In genomic region chr3:16568115-16568514, GRCh38 we compare ENCODE assay signal across 36 cellular contexts. TPM values are rescaled to one million over a fixed set of nuclear protein-coding genes. Genes with fewer than 3 reads are reported as not detected.
"Had no signal": no experiment of that assay in that cellular context is flagged by ENCODE, and none has a peak within 500 bp of the region (broad histone marks: within the 10 kb centered on the region; RNA-seq: fewer than 3 reads in every experiment).

No MANE protein-coding gene starts in this region.

- H3K27me3 ChIP-seq: MG63 had no signal

- H3K36me3 ChIP-seq: MG63 had no signal

- H3K4me3 ChIP-seq: MG63 had no signal

- H3K27ac ChIP-seq: KMS-11 had no signal

- H3K4me2 ChIP-seq: KMS-11 had no signal

- H3K9me3 ChIP-seq: MG63 had no signal

- DNase-seq: Karpas-422, Kasumi-1, MG63, MM.1S, NCI-H1048, NCI-H1092, NCI-H1092 treated with DMSO at 0.1 percent for 48 hours, NCI-H1105, NCI-H1105 treated with DMSO at 0.1 percent for 48 hours, NCI-H1417, NCI-H1417 treated with DMSO at 0.1 percent for 48 hours, NCI-H1436, NCI-H1436 treated with DMSO at 0.1 percent for 48 hours, NCI-H146, NCI-H1694, NCI-H1694 treated with DMSO at 0.1 percent for 48 hours, NCI-H187, NCI-H187 treated with DMSO at 0.1 percent for 48 hours, NCI-H1930, NCI-H2029, NCI-H2029 treated with DMSO at 0.1 percent for 48 hours, NCI-H2081, NCI-H2081 treated with DMSO at 0.1 percent for 48 hours, NCI-H2107, NCI-H2171, NCI-H2171 treated with DMSO at 0.1 percent for 48 hours, NCI-H2227 treated with DMSO at 0.1 percent for 48 hours, NCI-H226, NCI-H345, NCI-H446, NCI-H446 treated with DMSO at 0.1 percent for 48 hours, NCI-H510A had no signal

- H3K9ac ChIP-seq: KMS-11 had no signal

RNA-seq across cellular contexts. Expression of gene DAZL, which starts 37.1 kb away (rescaled TPM):
- total RNA-seq: LHCN-M2, M059J, MCF 10A had no signal
